Comparison of ENCODE assay signal across 21 cellular contexts in the genomic region with DNA sequence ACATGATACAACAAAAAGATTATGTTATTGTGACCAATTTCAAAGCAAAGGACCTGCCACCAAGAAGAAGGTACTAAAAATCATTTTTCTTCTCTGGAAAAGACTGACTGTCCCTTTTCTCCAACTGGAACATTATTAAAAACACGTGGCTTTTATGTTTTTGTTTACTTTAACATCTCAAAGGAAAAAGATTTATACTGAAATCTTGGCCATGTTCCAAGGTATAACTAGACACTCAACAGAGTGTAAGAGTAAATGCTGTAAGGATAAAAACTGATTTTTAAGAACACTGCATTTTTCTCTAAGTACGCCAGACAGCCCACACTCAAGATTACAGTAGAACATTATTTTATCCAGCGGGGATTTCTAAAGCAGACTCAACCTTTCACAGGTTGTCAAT.
A peak's percentile ranks its signal among the peaks of the same experiment; 100 is the strongest.
DNase-seq lines count a peak whose midpoint lies in the region; ATAC-seq, FAIRE-seq and TF ChIP-seq lines count a peak whose summit lies in the region.
"Had no signal": no experiment of that assay in that cellular context is flagged by ENCODE, and none has a peak within 500 bp of the region (broad histone marks: within the 10 kb centered on the region; RNA-seq: fewer than 3 reads in every experiment).

No MANE protein-coding gene starts in this region.

- peaks cover 21% of the 10 kb centered on the region; the same call in 1 of the 2 replicates for H3K79me2 ChIP-seq in GM23248 (ENCODE audit: insufficient read depth)

- ATAC-seq in effector memory CD8-positive, alpha-beta T cell (replicated peaks) = no peak
- no peak for ATAC-seq in GM19328 (IDR thresholded peaks at IDR 0.05; ENCODE audit: unreplicated experiment)
- ATAC-seq: HCT116 had no signal

- H3K4me3 Mint-ChIP-seq in effector memory CD8-positive, alpha-beta T cell = no peak overlapping the region

- H3K27me3 Mint-ChIP-seq in effector memory CD8-positive, alpha-beta T cell = no peaks in the 10 kb centered on the region
- H3K27me3 Mint-ChIP-seq: progenitor cell of endocrine pancreas had no signal

- H3K9ac ChIP-seq in GM23248 = no peak overlapping the region

- H3K9me2 ChIP-seq in GM23248 (ENCODE audit: insufficient read depth) = no peaks in the 10 kb centered on the region

- H3K9me3 Mint-ChIP-seq in effector memory CD8-positive, alpha-beta T cell = no peaks in the 10 kb centered on the region

- WGBS in GM23248 (ENCODE audit: low coverage in 1 of 2, low lambda C conversion rate in 2 of 2, missing lambda C conversion rate in 2 of 2), 2 experiments = 58 to 59% methylated on average over 3 of the region's 3 CpGs

- in situ Hi-C loops in GM23248 (cut with MboI) = no loop called here

- no peak overlapping the region for H2AFZ ChIP-seq in GM23248

- no peaks in the 10 kb centered on the region for H3K27me3 ChIP-seq in GM23248 (replicated peaks; ENCODE audit: insufficient read depth)
- H3K27me3 ChIP-seq: colonic mucosa, vagina had no signal

- DNase-seq in GM23248 (peak; percentile 5), NCI-H1105 (lab: John Stamatoyannopoulos, UW) (peak; percentile 16), cardiac fibroblast (ENCODE audit: low read depth in 2 of 2) (peak; percentile 1 to 12), T-helper 2 cell (no peak)
- no peak for DNase-seq in effector memory CD8-positive, alpha-beta T cell
- DNase-seq: activated CD4-positive, alpha-beta T cell treated with anti-CD3 and anti-CD28 coated beads, Interleukin-2, amount 50 U/mL, for 1 hour; activated naive CD4-positive, alpha-beta T cell; AML-193; colonic mucosa; mesendoderm; NCI-H1694; NCI-H524; SHP77 treated with DMSO at 0.1 percent for 48 hours; stimulated activated CD4-positive, alpha-beta T cell treated with anti-CD3 and anti-CD28 coated beads, Interleukin-2, amount 100 ng/mL, for 48 hours; T-helper 1 cell had no signal

- TF ChIP-seq CTCF in cardiac fibroblast (IDR thresholded peaks at IDR 0.05; ENCODE audit: low read depth, low read length) = no peak

- no peak overlapping the region for H3K4me3 ChIP-seq in GM23248
- H3K4me3 ChIP-seq in cardiac fibroblast (replicated peaks in 1 of 2; ENCODE audit: low read depth in 2 of 2, low read length in 2 of 2) = no peak overlapping the region
- H3K4me3 ChIP-seq: colonic mucosa, vagina had no signal

- no peak overlapping the region for H3K4me2 ChIP-seq in GM23248 (ENCODE audit: unreplicated experiment)

- H3K4me1 ChIP-seq in GM23248 (ENCODE audit: insufficient read depth) = no peaks in the 10 kb centered on the region

- H3K4me1 Mint-ChIP-seq in effector memory CD8-positive, alpha-beta T cell (ENCODE audit: low read depth in 2 of 2) = peaks cover 3 to 5% of the 10 kb centered on the region in 2 donors

- H3K9me3 ChIP-seq in GM23248 (ENCODE audit: low read depth) = no peaks in the 10 kb centered on the region
- H3K9me3 ChIP-seq: colonic mucosa, vagina had no signal

- peak; percentile 77 for FAIRE-seq in islet of Langerhans (lab: Jason Lieb, UNC)

- no peak overlapping the region for H3K27ac ChIP-seq in GM23248
- H3K27ac ChIP-seq: colonic mucosa, epithelial cell of prostate, vagina had no signal

- H3K36me3 Mint-ChIP-seq in effector memory CD8-positive, alpha-beta T cell (ENCODE audit: insufficient read depth) = peaks cover 70% of the 10 kb centered on the region

- H3F3A ChIP-seq in GM23248 (ENCODE audit: insufficient read depth) = peaks cover 3% of the 10 kb centered on the region; the same call in 1 of the 2 replicates

- no peak overlapping the region for H3K27ac Mint-ChIP-seq in effector memory CD8-positive, alpha-beta T cell
- H3K27ac Mint-ChIP-seq: progenitor cell of endocrine pancreas had no signal

- no peaks in the 10 kb centered on the region for H4K20me1 ChIP-seq in GM23248 (ENCODE audit: insufficient read depth)

- peaks cover 74% of the 10 kb centered on the region for H3K36me3 ChIP-seq in GM23248 (ENCODE audit: low read depth)

Comparison
In these comparisons a context has a peak if more than half of its experiments do, and no peak if none do; other contexts are left out.
1. DNase-seq: peak in GM23248 (single experiment), NCI-H1105 (single experiment) and cardiac fibroblast (2 of 2); none in T-helper 2 cell (0 of 5) and effector memory CD8-positive, alpha-beta T cell (0 of 3).